8 cellular contexts compared by ENCODE assay signal in the genomic region with DNA sequence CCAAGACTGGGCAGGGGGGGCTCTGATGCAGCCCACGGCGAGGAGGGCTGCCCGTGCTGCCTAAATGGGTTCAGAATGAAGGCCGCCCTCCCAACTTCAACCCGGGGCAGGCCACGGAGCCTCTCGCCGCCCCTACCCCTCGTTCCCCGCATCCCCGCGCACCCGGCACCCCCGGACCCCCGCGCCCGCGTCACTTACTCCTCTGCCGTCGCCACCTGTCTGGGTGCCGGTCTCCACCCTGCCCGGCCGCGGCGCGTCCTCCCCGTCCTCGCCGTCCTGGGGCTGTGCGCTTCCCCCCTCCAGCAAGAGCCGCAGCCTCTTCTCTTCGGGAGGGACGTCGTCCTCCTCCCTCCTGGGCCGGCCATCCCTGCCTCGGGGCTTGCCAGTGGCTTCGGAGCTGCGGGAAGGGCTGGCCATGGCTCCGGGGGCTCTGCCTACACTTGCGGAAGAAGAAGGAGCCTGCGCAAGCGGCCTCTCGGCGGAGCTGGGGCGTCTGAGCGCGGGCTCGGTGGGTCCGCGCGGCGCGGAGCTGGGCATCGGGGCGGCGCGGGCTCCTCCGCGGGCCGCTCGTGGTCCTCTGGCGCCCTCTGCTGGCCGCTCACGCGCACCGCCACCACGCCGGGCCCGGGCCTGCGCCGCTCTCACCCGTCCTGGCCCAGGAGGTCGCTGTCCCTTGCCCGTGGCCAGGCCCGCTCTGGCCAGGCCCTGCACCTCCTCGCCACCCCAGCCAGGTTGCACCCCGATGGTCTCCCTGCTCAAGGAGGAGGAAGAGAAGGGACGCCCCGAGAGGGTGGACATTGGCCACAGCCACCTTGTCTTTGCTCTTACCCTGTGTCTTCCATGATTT. TPM values are rescaled to one million over a fixed set of nuclear protein-coding genes. Genes with fewer than 3 reads are reported as not detected.
DNase-seq lines count a peak whose midpoint lies in the region; ATAC-seq, FAIRE-seq and TF ChIP-seq lines count a peak whose summit lies in the region.
"Not testable (repeated sequence)": the region's sequence is repeated elsewhere in the genome, so short reads cannot be mapped to it uniquely, and the experiment has no call there.

No MANE protein-coding gene starts in this region.

- not testable (repeated sequence) for H3K23me2 ChIP-seq in H9 (ENCODE audit: insufficient read length, low read depth, low read length, poor library complexity, severe bottlenecking)

- not testable (repeated sequence) for H2BK5ac ChIP-seq in H9 (ENCODE audit: insufficient read length, low read length)

- H2BK15ac ChIP-seq in H9 (ENCODE audit: low read depth, low read length) = not testable (repeated sequence)

- H3K27ac ChIP-seq in H9 (ENCODE audit: insufficient read length, low read depth, low read length); astrocyte (ENCODE audit: low read depth, low read length); heart right ventricle; neural progenitor cell: not testable (repeated sequence)

- not testable (repeated sequence) for H3K9me3 Mint-ChIP-seq in CD14-positive monocyte; H9; astrocyte (ENCODE audit: unreplicated experiment); neural progenitor cell

- H3K4me2 ChIP-seq in H9 (ENCODE audit: insufficient read depth, insufficient read length, low read length) (peak overlapping the region; percentile 29), astrocyte (ENCODE audit: low read length) (peak overlapping the region; percentile 82), neural progenitor cell (peak overlapping the region; percentile 85)

- not testable (repeated sequence) for H4K20me1 ChIP-seq in H9 (ENCODE audit: control insufficient read depth, insufficient read depth, insufficient read length); astrocyte (ENCODE audit: insufficient read depth, low read length); neural progenitor cell (ENCODE audit: low read depth)

- H2AK5ac ChIP-seq in H9 (ENCODE audit: insufficient read length, low read length) = not testable (repeated sequence)

- H3K9me3 ChIP-seq in H9 (ENCODE audit: control insufficient read depth, low read depth, low read length); astrocyte (ENCODE audit: insufficient read depth, low read depth, low read length); heart right ventricle; neural progenitor cell (ENCODE audit: low read depth): not testable (repeated sequence)

- no CpG with 5 or more reads among the region's 79 CpGs for WGBS in H9 (ENCODE audit: extremely low coverage, insufficient read length, low lambda C conversion rate)
- WGBS in heart right ventricle, 2 donors = 3% methylated on average over 46 to 75 of the region's 79 CpGs

- peak; percentile 81 to 93 for ATAC-seq in activated CD4-positive, CD25-positive, alpha-beta regulatory T cell treated with anti-CD3 and anti-CD28 coated beads, Interleukin-2, amount 50 U/mL, for 24 hours
- ATAC-seq in heart right ventricle = peak in 5 of 8 donors; percentile 62 to 92 (median 83)

- H3K27ac Mint-ChIP-seq in CD14-positive monocyte (peak overlapping the region in 3 of 7 donors; percentile 68 to 80 (median 74)), astrocyte (ENCODE audit: unreplicated experiment) (peak overlapping the region; percentile 47)
- H3K27ac Mint-ChIP-seq in H9, neural progenitor cell: not testable (repeated sequence)

- peak overlapping the region; percentile 5 for H3K4me3 ChIP-seq in astrocyte (ENCODE audit: insufficient read depth, low read depth, low read length)
- H3K4me3 ChIP-seq in heart right ventricle = peak overlapping the region in 9 of 10 donors; percentile 23 to 48 (median 41)
- peak overlapping the region; percentile 65 for H3K4me3 ChIP-seq in neural progenitor cell

- H3K79me1 ChIP-seq in H9 (ENCODE audit: insufficient read depth, low read depth, low read length, poor library complexity, severe bottlenecking) = not testable (repeated sequence)

- FAIRE-seq in astrocyte (lab: Jason Lieb, UNC) = not testable (repeated sequence)

- peak; percentile 69 for DNase-seq in CD14-positive monocyte (ENCODE audit: low spot score)
- DNase-seq in H9 = peak; percentile 84
- DNase-seq in NCI-H345 (lab: John Stamatoyannopoulos, UW) = peak; percentile 54
- DNase-seq in astrocyte (ENCODE audit: low read depth) = not testable (repeated sequence)
- peak; percentile 36 to 76 for DNase-seq in heart right ventricle
- DNase-seq in neural progenitor cell (ENCODE audit: low spot score) = peak; percentile 82
- peak; percentile 55 for DNase-seq in stimulated activated CD8-positive, alpha-beta memory T cell treated with anti-CD3 and anti-CD28 coated beads, Interleukin-4, amount 100 ng/mL, for 24 hours (ENCODE audit: low read depth)

- not testable (repeated sequence) for H4K5ac ChIP-seq in H9 (ENCODE audit: insufficient read length, low read depth, low read length)

- not testable (repeated sequence) for H3K9ac ChIP-seq in H9 (ENCODE audit: extremely low read depth, insufficient read length, low read length); astrocyte (ENCODE audit: low read length); neural progenitor cell

- H3K56ac ChIP-seq in H9 (ENCODE audit: insufficient read length, low read depth, low read length) = not testable (repeated sequence)

- not testable (repeated sequence) for H2BK12ac ChIP-seq in H9 (ENCODE audit: insufficient read length, low read depth, low read length)

- H3K18ac ChIP-seq in H9 (ENCODE audit: insufficient read length, low read depth, low read length) = not testable (repeated sequence)

- not testable (repeated sequence) for H4K8ac ChIP-seq in H9 (replicated peaks; ENCODE audit: insufficient read length, low read depth, low read length)

- H3K36me3 Mint-ChIP-seq in CD14-positive monocyte = peaks cover 4 to 23% of the 10 kb centered on the region in 2 donors
- H3K36me3 Mint-ChIP-seq in H9 (ENCODE audit: insufficient read depth in 1 of 3, low read depth in 3 of 3); astrocyte (ENCODE audit: low read depth, unreplicated experiment); neural progenitor cell: not testable (repeated sequence)

- not testable (repeated sequence) for H3F3A ChIP-seq in neural progenitor cell (ENCODE audit: low read depth)

- H3K4ac ChIP-seq in H9 (ENCODE audit: low read depth, low read length) = not testable (repeated sequence)

- H3K27me3 ChIP-seq in H9 (ENCODE audit: insufficient read depth, low read length); astrocyte (ENCODE audit: insufficient read depth, low read length): not testable (repeated sequence)
- H3K27me3 ChIP-seq in heart right ventricle (peaks cover 0 to 10% (median 8%) of the 10 kb centered on the region in 7 donors), neural progenitor cell (peaks cover 16% of the 10 kb centered on the region)

- intact Hi-C loops in CD14-positive monocyte (cut with micrococcal nuclease); heart right ventricle (cut with DNase I): not testable (repeated sequence)

- not testable (repeated sequence) for H2BK20ac ChIP-seq in H9 (ENCODE audit: low read depth, low read length, poor library complexity, severe bottlenecking)

- H2AFZ ChIP-seq in H9 (ENCODE audit: low read length) = not testable (repeated sequence)
- H2AFZ ChIP-seq in astrocyte (ENCODE audit: low read depth, low read length) (peak overlapping the region; percentile 71), neural progenitor cell (replicated peaks) (peak overlapping the region; percentile 99)

- not testable (repeated sequence) for H3T11ph ChIP-seq in H9 (ENCODE audit: low read length)

- not testable (repeated sequence) for H3K23ac ChIP-seq in H9 (ENCODE audit: insufficient read length, low read depth, low read length)

- not testable (repeated sequence) for H2BK120ac ChIP-seq in H9 (ENCODE audit: low read depth, low read length, poor library complexity, severe bottlenecking)

- peak overlapping the region; percentile 82 to 87 for H3K4me3 Mint-ChIP-seq in CD14-positive monocyte
- H3K4me3 Mint-ChIP-seq in H9 = peak overlapping the region; percentile 68 to 79
- H3K4me3 Mint-ChIP-seq in astrocyte (ENCODE audit: unreplicated experiment) = peak overlapping the region; percentile 64
- peak overlapping the region; percentile 79 for H3K4me3 Mint-ChIP-seq in neural progenitor cell

- H3K79me2 ChIP-seq in H9 (ENCODE audit: insufficient read depth, low read length); astrocyte (ENCODE audit: insufficient read depth, low read length); neural progenitor cell (ENCODE audit: low read depth): not testable (repeated sequence)

- not testable (repeated sequence) for H3K36me3 ChIP-seq in astrocyte (ENCODE audit: insufficient read depth, low read length); heart right ventricle; neural progenitor cell

- H4K91ac ChIP-seq in H9 (ENCODE audit: insufficient read length, low read depth, low read length) = not testable (repeated sequence)

- TF ChIP-seq CTCF in CD14-positive monocyte (IDR thresholded peaks at IDR 0.05) (peak; percentile 74), H9 (conservative IDR thresholded peaks at IDR 0.05) (peak; percentile 76), astrocyte (IDR thresholded peaks at IDR 0.05; ENCODE audit: insufficient read depth, low read depth, low read length) (peak; percentile 14), heart right ventricle (IDR thresholded peaks at IDR 0.05) (peak; percentile 54 to 74 (median 66)), neural progenitor cell (IDR thresholded peaks at IDR 0.05) (peak; percentile 66)

- H3K4me1 ChIP-seq in H9 (ENCODE audit: insufficient read depth, low read length); astrocyte (ENCODE audit: insufficient read depth, low read length); heart right ventricle; neural progenitor cell: not testable (repeated sequence)

- H3K27me3 Mint-ChIP-seq in CD14-positive monocyte (ENCODE audit: low read depth in 3 of 3) = peaks cover 22 to 34% (median 32%) of the 10 kb centered on the region in 3 donors
- peaks cover 45% of the 10 kb centered on the region for H3K27me3 Mint-ChIP-seq in H9 (ENCODE audit: low read depth)
- H3K27me3 Mint-ChIP-seq in astrocyte (ENCODE audit: low read depth, unreplicated experiment) = peaks cover 22% of the 10 kb centered on the region
- not testable (repeated sequence) for H3K27me3 Mint-ChIP-seq in neural progenitor cell (ENCODE audit: insufficient read depth, low read depth)

- not testable (repeated sequence) for H3K14ac ChIP-seq in H9 (ENCODE audit: insufficient read depth, low read length)

- peaks cover 22% of the 10 kb centered on the region for H3K4me1 Mint-ChIP-seq in CD14-positive monocyte
- H3K4me1 Mint-ChIP-seq in H9 = peaks cover 45 to 51% of the 10 kb centered on the region in 2 experiments
- H3K4me1 Mint-ChIP-seq in astrocyte (ENCODE audit: low read depth, unreplicated experiment); neural progenitor cell: not testable (repeated sequence)

RNA-seq across cellular contexts. Expression of a gene that starts 59.3 kb away (rescaled TPM):
- 1 to 10 TPM; 3.2 to 6.3 TPM for polyA plus RNA-seq in CD14-positive monocyte
- 0.17 and 0.37 TPM in 2 replicates for total RNA-seq in H9 (2021)
- total RNA-seq in astrocyte = not detected in 2 replicates
- total RNA-seq in heart right ventricle = under 1 TPM in 1 of 10 donors, not detected in 9; 0.14 TPM
- polyA plus RNA-seq in heart right ventricle = not detected
- not detected in 2 replicates for total RNA-seq in neural progenitor cell (ENCODE audit: low replicate concordance)

Comparison
In these comparisons a context has a peak if more than half of its experiments do, and no peak if none do; other contexts are left out.
1. CTCF ChIP-seq: peak in every context shown above with its lines; median percentile 76 in H9; 74 in CD14-positive monocyte; 66 in heart right ventricle; 66 in neural progenitor cell; 14 in astrocyte.
2. H3K4me2 ChIP-seq: peak in every context shown above with its lines; median percentile 85 in neural progenitor cell; 82 in astrocyte; 29 in H9.
3. H3K4me3 ChIP-seq: peak in every context shown above with its lines; median percentile 65 in neural progenitor cell; 41 in heart right ventricle; 5 in astrocyte.